ENCODE assay signal across 27 cellular contexts in genomic region chr4:65773636-65774035, GRCh38.
"Had no signal": no experiment of that assay in that cellular context is flagged by ENCODE, and none has a peak within 500 bp of the region (broad histone marks: within the 10 kb centered on the region; RNA-seq: fewer than 3 reads in every experiment).

No MANE protein-coding gene starts in this region.

- H3K27me3 Mint-ChIP-seq: stimulated activated memory B cell treated with anti-CD40 and anti-IgM and Interleukin-4, amounts not matched to agents 10 μg/mL and 1 μg/mL and 100 μg/mL, for 72 hours; stimulated activated naive CD8-positive, alpha-beta T cell treated with anti-CD3 and anti-CD28 coated beads, Interleukin-15, amount 100 ng/mL, for 72 hours had no signal

- H3K4me1 Mint-ChIP-seq: immature natural killer cell; natural killer cell; nephron progenitor cell; stimulated activated memory B cell treated with anti-CD40 and anti-IgM and Interleukin-4, amounts not matched to agents 10 μg/mL and 1 μg/mL and 100 μg/mL, for 72 hours; stimulated activated naive CD8-positive, alpha-beta T cell treated with anti-CD3 and anti-CD28 coated beads, Interleukin-15, amount 100 ng/mL, for 72 hours had no signal

- H3K27me3 ChIP-seq: heart left ventricle, sigmoid colon, tibial nerve, upper lobe of left lung had no signal

- H3K36me3 ChIP-seq: heart left ventricle, lower lobe of right lung, prostate gland, sigmoid colon, tibial nerve, upper lobe of left lung had no signal

- H3K4me3 ChIP-seq: heart left ventricle, lower lobe of right lung, prostate gland, sigmoid colon, tibial nerve, upper lobe of left lung had no signal

- H3K4me1 ChIP-seq: heart left ventricle, lower lobe of right lung, prostate gland, sigmoid colon, tibial nerve, upper lobe of left lung had no signal

- H3K9me3 ChIP-seq: prostate gland, sigmoid colon had no signal

- ATAC-seq: heart left ventricle; left lobe of liver; right cardiac atrium; stimulated activated memory B cell treated with anti-CD40 and anti-IgM and Interleukin-4, amounts not matched to agents 10 μg/mL and 1 μg/mL and 100 μg/mL, for 72 hours; stimulated activated naive CD8-positive, alpha-beta T cell treated with anti-CD3 and anti-CD28 coated beads, Interleukin-15, amount 100 ng/mL, for 72 hours had no signal

- H3K27ac ChIP-seq: heart left ventricle, lower lobe of right lung, prostate gland, sigmoid colon, tibial nerve, upper lobe of left lung had no signal

- H3K36me3 Mint-ChIP-seq: immature natural killer cell; stimulated activated memory B cell treated with anti-CD40 and anti-IgM and Interleukin-4, amounts not matched to agents 10 μg/mL and 1 μg/mL and 100 μg/mL, for 72 hours had no signal

- FAIRE-seq: islet of Langerhans, small intestine had no signal

- H3K4me3 Mint-ChIP-seq: immature natural killer cell; natural killer cell; nephron progenitor cell; stimulated activated memory B cell treated with anti-CD40 and anti-IgM and Interleukin-4, amounts not matched to agents 10 μg/mL and 1 μg/mL and 100 μg/mL, for 72 hours; stimulated activated naive CD8-positive, alpha-beta T cell treated with anti-CD3 and anti-CD28 coated beads, Interleukin-15, amount 100 ng/mL, for 72 hours had no signal

- H3K27ac Mint-ChIP-seq: immature natural killer cell; natural killer cell; nephron progenitor cell; stimulated activated memory B cell treated with anti-CD40 and anti-IgM and Interleukin-4, amounts not matched to agents 10 μg/mL and 1 μg/mL and 100 μg/mL, for 72 hours; stimulated activated naive CD8-positive, alpha-beta T cell treated with anti-CD3 and anti-CD28 coated beads, Interleukin-15, amount 100 ng/mL, for 72 hours had no signal

- DNase-seq: glutamatergic neuron; heart left ventricle; hypothalamus; immature natural killer cell; lower lobe of right lung; mammary epithelial cell; mesenchymal stem cell; natural killer cell; nephron progenitor cell; nucleus accumbens; retina; right cardiac atrium; sigmoid colon; small intestine; stimulated activated CD4-positive, alpha-beta T cell treated with anti-CD3 and anti-CD28 coated beads, Interleukin-1b, Interleukin-23, amount 100 ng/mL, for 48 hours; stimulated activated CD4-positive, alpha-beta T cell treated with anti-CD3 and anti-CD28 coated beads, Interleukin-2, amount 100 ng/mL, for 48 hours; stimulated activated CD4-positive, alpha-beta T cell treated with anti-CD3 and anti-CD28 coated beads, Interleukin-4, amount 100 ng/mL, for 4 hours; stimulated activated CD8-positive, alpha-beta memory T cell treated with anti-CD3 and anti-CD28 coated beads, Interleukin-4, amount 100 ng/mL, for 48 hours; stimulated activated naive CD4-positive, alpha-beta T cell treated with Interleukin-2 at 50 U/mL for 16 hours; stimulated activated naive CD8-positive, alpha-beta T cell treated with anti-CD3 and anti-CD28 coated beads, Interleukin-15, amount 100 ng/mL, for 72 hours; substantia nigra had no signal
